11 cellular contexts compared by ENCODE assay signal in genomic region chr11:44978961-44979331, GRCh38. TPM values are rescaled to one million over a fixed set of nuclear protein-coding genes. Genes with fewer than 3 reads are reported as not detected.
DNase-seq lines count a peak whose midpoint lies in the region; ATAC-seq and TF ChIP-seq lines count a peak whose summit lies in the region.
"Had no signal": no experiment of that assay in that cellular context is flagged by ENCODE, and none has a peak within 500 bp of the region (broad histone marks: within the 10 kb centered on the region; RNA-seq: fewer than 3 reads in every experiment).

No MANE protein-coding gene starts in this region.

- H3K4me3 ChIP-seq in heart right ventricle (no peak overlapping the region), right cardiac atrium (ENCODE audit: low read length) (no peak overlapping the region), liver (ENCODE audit: low read depth in 1 of 3, low read length in 3 of 3) (no peak overlapping the region), vagina (no peak overlapping the region), SJCRH30 (no peak overlapping the region)
- H3K4me3 ChIP-seq: coronary artery, GM12878, tibial artery had no signal

- no peak for TF ChIP-seq RAD21 in liver (IDR thresholded peaks at IDR 0.05)

- peaks cover 0 to 4% (median 0%) of the 10 kb centered on the region in 11 donors for H3K9me3 ChIP-seq in heart right ventricle
- no peaks in the 10 kb centered on the region for H3K9me3 ChIP-seq in right cardiac atrium (ENCODE audit: control insufficient read depth, low read length)
- H3K9me3 ChIP-seq in liver (ENCODE audit: control insufficient read depth in 4 of 4, low read length in 3 of 4): no peaks in the 10 kb centered on the region
- no peaks in the 10 kb centered on the region for H3K9me3 ChIP-seq in vagina
- H3K9me3 ChIP-seq in SJCRH30 (replicated peaks): no peaks in the 10 kb centered on the region
- H3K9me3 ChIP-seq: tibial artery had no signal

- H3K27me3 ChIP-seq in heart right ventricle (peaks cover 0 to 3% (median 0%) of the 10 kb centered on the region in 7 donors), right cardiac atrium (ENCODE audit: control insufficient read depth, insufficient read depth) (no peaks in the 10 kb centered on the region), liver (ENCODE audit: control insufficient read depth in 4 of 4, insufficient read depth in 4 of 4, low read length in 3 of 4) (no peaks in the 10 kb centered on the region), vagina (no peaks in the 10 kb centered on the region), SJCRH30 (peaks cover 13% of the 10 kb centered on the region; the same call in 1 of the 2 replicates)

- intact Hi-C loops in heart right ventricle (cut with DNase I): no loop called here
- intact Hi-C loops in right cardiac atrium (cut with DNase I): no loop called here
- intact Hi-C loops in vagina (cut with DNase I): no loop called here

- H3K36me3 ChIP-seq in heart right ventricle (no peaks in the 10 kb centered on the region), liver (ENCODE audit: control insufficient read depth in 4 of 4, insufficient read depth in 3 of 4, low read depth in 1 of 4, low read length in 3 of 4) (no peaks in the 10 kb centered on the region), vagina (no peaks in the 10 kb centered on the region), SJCRH30 (no peaks in the 10 kb centered on the region)
- H3K36me3 ChIP-seq: tibial artery had no signal

- H3K4me1 ChIP-seq in heart right ventricle (peaks cover 0 to 45% (median 42%) of the 10 kb centered on the region in 9 donors), right cardiac atrium (ENCODE audit: control insufficient read depth, insufficient read depth, low read length) (peaks cover 4% of the 10 kb centered on the region), liver (ENCODE audit: control insufficient read depth in 4 of 4, insufficient read depth in 4 of 4, low read length in 3 of 4) (peaks cover 14 to 37% (median 23%) of the 10 kb centered on the region in 4 donors), vagina (peaks cover 19% of the 10 kb centered on the region), SJCRH30 (no peaks in the 10 kb centered on the region)

- 95 to 100% methylated on average over 1 of the region's 1 CpG for WGBS in heart right ventricle, 2 donors
- WGBS in right cardiac atrium: 94% methylated on average over 1 of the region's 1 CpG
- WGBS in liver: 47% methylated on average over 1 of the region's 1 CpG

- no peak for TF ChIP-seq POLR2A in vagina (IDR thresholded peaks at IDR 0.05)

- peak overlapping the region in 6 of 10 donors; percentile 30 to 77 (median 58) for H3K27ac ChIP-seq in heart right ventricle
- H3K27ac ChIP-seq in right cardiac atrium (ENCODE audit: low read length): no peak overlapping the region
- peak overlapping the region; percentile 0 to 58 for H3K27ac ChIP-seq in liver (ENCODE audit: low read depth in 1 of 2, low read length in 2 of 2)
- peak overlapping the region; percentile 38 for H3K27ac ChIP-seq in vagina
- no peak overlapping the region for H3K27ac ChIP-seq in SJCRH30
- H3K27ac ChIP-seq: coronary artery, tibial artery had no signal

- TF ChIP-seq CTCF in heart right ventricle (IDR thresholded peaks at IDR 0.05) (no peak), liver (IDR thresholded peaks at IDR 0.05; ENCODE audit: low read depth, low read length, missing input control) (no peak), vagina (IDR thresholded peaks at IDR 0.05) (no peak)

- ATAC-seq in heart right ventricle (no peak), right cardiac atrium (no peak), GM19397 (IDR thresholded peaks at IDR 0.05; ENCODE audit: unreplicated experiment) (no peak), GM21723 (IDR thresholded peaks at IDR 0.05; ENCODE audit: unreplicated experiment) (no peak)
- ATAC-seq: GM12878 had no signal

- no peak overlapping the region for H3K9ac ChIP-seq in liver (ENCODE audit: low read depth in 1 of 2, low read length in 2 of 2)

- DNase-seq in heart right ventricle: no peak
- no peak for DNase-seq in right cardiac atrium
- peak; percentile 26 for DNase-seq in RPMI7951 (ENCODE audit: low read depth)
- DNase-seq in vagina (ENCODE audit: extremely low spot score in 2 of 2): no peak
- DNase-seq in SJCRH30: no peak
- DNase-seq: tibial artery had no signal

TF ChIP-seq in liver, 16 proteins besides CTCF, POLR2A, EP300 and RAD21:
- TF ChIP-seq FOXA1 (IDR thresholded peaks at IDR 0.05): peak; percentile 76
- TF ChIP-seq NR2F2 (IDR thresholded peaks at IDR 0.05): peak; percentile 12
- TF ChIP-seq, protein P1, sequence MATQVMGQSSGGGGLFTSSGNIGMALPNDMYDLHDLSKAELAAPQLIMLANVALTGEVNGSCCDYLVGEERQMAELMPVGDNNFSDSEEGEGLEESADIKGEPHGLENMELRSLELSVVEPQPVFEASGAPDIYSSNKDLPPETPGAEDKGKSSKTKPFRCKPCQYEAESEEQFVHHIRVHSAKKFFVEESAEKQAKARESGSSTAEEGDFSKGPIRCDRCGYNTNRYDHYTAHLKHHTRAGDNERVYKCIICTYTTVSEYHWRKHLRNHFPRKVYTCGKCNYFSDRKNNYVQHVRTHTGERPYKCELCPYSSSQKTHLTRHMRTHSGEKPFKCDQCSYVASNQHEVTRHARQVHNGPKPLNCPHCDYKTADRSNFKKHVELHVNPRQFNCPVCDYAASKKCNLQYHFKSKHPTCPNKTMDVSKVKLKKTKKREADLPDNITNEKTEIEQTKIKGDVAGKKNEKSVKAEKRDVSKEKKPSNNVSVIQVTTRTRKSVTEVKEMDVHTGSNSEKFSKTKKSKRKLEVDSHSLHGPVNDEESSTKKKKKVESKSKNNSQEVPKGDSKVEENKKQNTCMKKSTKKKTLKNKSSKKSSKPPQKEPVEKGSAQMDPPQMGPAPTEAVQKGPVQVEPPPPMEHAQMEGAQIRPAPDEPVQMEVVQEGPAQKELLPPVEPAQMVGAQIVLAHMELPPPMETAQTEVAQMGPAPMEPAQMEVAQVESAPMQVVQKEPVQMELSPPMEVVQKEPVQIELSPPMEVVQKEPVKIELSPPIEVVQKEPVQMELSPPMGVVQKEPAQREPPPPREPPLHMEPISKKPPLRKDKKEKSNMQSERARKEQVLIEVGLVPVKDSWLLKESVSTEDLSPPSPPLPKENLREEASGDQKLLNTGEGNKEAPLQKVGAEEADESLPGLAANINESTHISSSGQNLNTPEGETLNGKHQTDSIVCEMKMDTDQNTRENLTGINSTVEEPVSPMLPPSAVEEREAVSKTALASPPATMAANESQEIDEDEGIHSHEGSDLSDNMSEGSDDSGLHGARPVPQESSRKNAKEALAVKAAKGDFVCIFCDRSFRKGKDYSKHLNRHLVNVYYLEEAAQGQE (IDR thresholded peaks at IDR 0.05): no peak
- TF ChIP-seq GABPA (IDR thresholded peaks at IDR 0.05 in 1 of 2, conservative IDR thresholded peaks at IDR 0.05 in 1 of 2): no peak
- TF ChIP-seq, protein P2, sequence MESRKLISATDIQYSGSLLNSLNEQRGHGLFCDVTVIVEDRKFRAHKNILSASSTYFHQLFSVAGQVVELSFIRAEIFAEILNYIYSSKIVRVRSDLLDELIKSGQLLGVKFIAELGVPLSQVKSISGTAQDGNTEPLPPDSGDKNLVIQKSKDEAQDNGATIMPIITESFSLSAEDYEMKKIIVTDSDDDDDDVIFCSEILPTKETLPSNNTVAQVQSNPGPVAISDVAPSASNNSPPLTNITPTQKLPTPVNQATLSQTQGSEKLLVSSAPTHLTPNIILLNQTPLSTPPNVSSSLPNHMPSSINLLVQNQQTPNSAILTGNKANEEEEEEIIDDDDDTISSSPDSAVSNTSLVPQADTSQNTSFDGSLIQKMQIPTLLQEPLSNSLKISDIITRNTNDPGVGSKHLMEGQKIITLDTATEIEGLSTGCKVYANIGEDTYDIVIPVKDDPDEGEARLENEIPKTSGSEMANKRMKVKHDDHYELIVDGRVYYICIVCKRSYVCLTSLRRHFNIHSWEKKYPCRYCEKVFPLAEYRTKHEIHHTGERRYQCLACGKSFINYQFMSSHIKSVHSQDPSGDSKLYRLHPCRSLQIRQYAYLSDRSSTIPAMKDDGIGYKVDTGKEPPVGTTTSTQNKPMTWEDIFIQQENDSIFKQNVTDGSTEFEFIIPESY (IDR thresholded peaks at IDR 0.05): no peak
- TF ChIP-seq YY1 (IDR thresholded peaks at IDR 0.05): peak; percentile 34
- TF ChIP-seq HNF4G (IDR thresholded peaks at IDR 0.05): no peak
- peak in 1 of 2 donors; percentile 82 for TF ChIP-seq RXRA (IDR thresholded peaks at IDR 0.05)
- TF ChIP-seq TAF1 (conservative IDR thresholded peaks at IDR 0.05): no peak
- no peak for TF ChIP-seq EGR1 (IDR thresholded peaks at IDR 0.05; ENCODE audit: low read depth in 2 of 2)
- TF ChIP-seq, protein P3, sequence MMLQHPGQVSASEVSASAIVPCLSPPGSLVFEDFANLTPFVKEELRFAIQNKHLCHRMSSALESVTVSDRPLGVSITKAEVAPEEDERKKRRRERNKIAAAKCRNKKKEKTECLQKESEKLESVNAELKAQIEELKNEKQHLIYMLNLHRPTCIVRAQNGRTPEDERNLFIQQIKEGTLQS (IDR thresholded peaks at IDR 0.05): no peak
- TF ChIP-seq JUND (IDR thresholded peaks at IDR 0.05): peak in 1 of 2 donors; percentile 50
- peak; percentile 30 to 67 for TF ChIP-seq HNF4A (conservative IDR thresholded peaks at IDR 0.05)
- peak; percentile 72 for TF ChIP-seq FOXA2 (IDR thresholded peaks at IDR 0.05)
- TF ChIP-seq, protein P4, sequence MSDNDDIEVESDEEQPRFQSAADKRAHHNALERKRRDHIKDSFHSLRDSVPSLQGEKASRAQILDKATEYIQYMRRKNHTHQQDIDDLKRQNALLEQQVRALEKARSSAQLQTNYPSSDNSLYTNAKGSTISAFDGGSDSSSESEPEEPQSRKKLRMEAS (IDR thresholded peaks at IDR 0.05): peak; percentile 48
- peak; percentile 33 for TF ChIP-seq SP1 (IDR thresholded peaks at IDR 0.05)

RNA-seq across cellular contexts. Expression of gene TP53I11, which starts 28.3 kb away (rescaled TPM):
- total RNA-seq in heart right ventricle: 10 to 100 TPM; 22.8 to 89.4 (median 32.7) TPM
- 10 to 100 TPM; 26.9 to 56.5 TPM for polyA plus RNA-seq in heart right ventricle
- 100 to 1,000 TPM in 1 of 4 donors, 10 to 100 TPM in 3; 50.9 to 105 (median 83.1) TPM for total RNA-seq in right cardiac atrium
- 81.2 TPM for polyA plus RNA-seq in right cardiac atrium
- 10.2 and 11.1 TPM in 2 replicates for total RNA-seq in RPMI7951 (2014; rRNA removed; shearing (Covaris generic))
- 1 to 10 TPM; 7.7 to 9.0 TPM for total RNA-seq in liver
- 10 to 100 TPM in 1 of 2 donors, 1 to 10 TPM in 1; 3.6 to 16.0 TPM for polyA plus RNA-seq in liver
- total RNA-seq in vagina: 50.6 TPM
- total RNA-seq in SJCRH30 (2014; rRNA removed; shearing (Covaris generic)): 13.4 and 14.7 TPM in 2 replicates

Comparison
In these comparisons a context has a peak if more than half of its experiments do, and no peak if none do; other contexts are left out.
1. H3K27ac ChIP-seq: peak in heart right ventricle (6 of 10), liver (2 of 2) and vagina (single experiment); none in right cardiac atrium (single experiment) and SJCRH30 (single experiment).